14 cellular contexts compared by ENCODE assay signal in genomic region chrX:10795721-10796120, GRCh38.
"Had no signal": no experiment of that assay in that cellular context is flagged by ENCODE, and none has a peak within 500 bp of the region (broad histone marks: within the 10 kb centered on the region; RNA-seq: fewer than 3 reads in every experiment).

No MANE protein-coding gene starts in this region.

- H3K9ac ChIP-seq: neural progenitor cell had no signal

- FAIRE-seq: bronchial epithelial cell had no signal

- H3K27me3 Mint-ChIP-seq: activated T-cell treated with anti-CD3 and anti-CD28 coated beads, Interleukin-2, amount 50 U/mL, for 24 hours had no signal

- H3K4me3 Mint-ChIP-seq: activated T-cell treated with anti-CD3 and anti-CD28 coated beads, Interleukin-2, amount 50 U/mL, for 24 hours; neural progenitor cell had no signal

- H3K27me3 ChIP-seq: neural progenitor cell, right atrium auricular region, upper lobe of right lung had no signal

- H2AFZ ChIP-seq: neural progenitor cell had no signal

- H3K4me3 ChIP-seq: left ventricle myocardium inferior, neural progenitor cell, right atrium auricular region, upper lobe of right lung had no signal

- H3K4me1 ChIP-seq: left ventricle myocardium inferior, neural progenitor cell, right atrium auricular region, upper lobe of right lung had no signal

- H3K9me3 ChIP-seq: left ventricle myocardium inferior, right atrium auricular region, upper lobe of right lung had no signal

- H3K36me3 Mint-ChIP-seq: activated naive CD4-positive, alpha-beta T cell treated with anti-CD3 and anti-CD28 coated beads, Interleukin-2, amount 50 U/mL, for 72 hours; neural progenitor cell had no signal

- DNase-seq: activated CD4-positive, alpha-beta T cell treated with anti-CD3 and anti-CD28 coated beads, Interleukin-2, amount 50 U/mL, for 4 hours; activated CD4-positive, CD25-positive, alpha-beta regulatory T cell treated with anti-CD3 and anti-CD28 coated beads, Interleukin-2, amount 50 U/mL, for 72 hours; activated effector memory CD4-positive, alpha-beta T cell treated with anti-CD3 and anti-CD28 coated beads, Interleukin-2, amount 50 U/mL, for 16 hours; activated T-cell treated with anti-CD3 and anti-CD28 coated beads, Interleukin-2, amount 50 U/mL, for 24 hours; foreskin melanocyte; head of caudate nucleus; left ventricle myocardium inferior; stimulated activated CD4-positive, alpha-beta T cell treated with anti-CD3 and anti-CD28 coated beads, Interleukin-2, amount 100 ng/mL, for 48 hours; stimulated activated naive CD4-positive, alpha-beta T cell treated with Interleukin-2 at 50 U/mL for 16 hours; upper lobe of right lung had no signal

- H3K36me3 ChIP-seq: left ventricle myocardium inferior, neural progenitor cell, right atrium auricular region, upper lobe of right lung had no signal

- H3K27ac ChIP-seq: left ventricle myocardium inferior, neural progenitor cell, right atrium auricular region, upper lobe of right lung had no signal

- H3K27ac Mint-ChIP-seq: activated naive CD4-positive, alpha-beta T cell treated with anti-CD3 and anti-CD28 coated beads, Interleukin-2, amount 50 U/mL, for 72 hours; activated T-cell treated with anti-CD3 and anti-CD28 coated beads, Interleukin-2, amount 50 U/mL, for 24 hours; neural progenitor cell had no signal

- H3K9me3 Mint-ChIP-seq: activated naive CD4-positive, alpha-beta T cell treated with anti-CD3 and anti-CD28 coated beads, Interleukin-2, amount 50 U/mL, for 72 hours; activated T-cell treated with anti-CD3 and anti-CD28 coated beads, Interleukin-2, amount 50 U/mL, for 24 hours; neural progenitor cell had no signal

- H3K4me2 ChIP-seq: neural progenitor cell had no signal
